ENCODE assay signal across 13 cellular contexts in the genomic region with DNA sequence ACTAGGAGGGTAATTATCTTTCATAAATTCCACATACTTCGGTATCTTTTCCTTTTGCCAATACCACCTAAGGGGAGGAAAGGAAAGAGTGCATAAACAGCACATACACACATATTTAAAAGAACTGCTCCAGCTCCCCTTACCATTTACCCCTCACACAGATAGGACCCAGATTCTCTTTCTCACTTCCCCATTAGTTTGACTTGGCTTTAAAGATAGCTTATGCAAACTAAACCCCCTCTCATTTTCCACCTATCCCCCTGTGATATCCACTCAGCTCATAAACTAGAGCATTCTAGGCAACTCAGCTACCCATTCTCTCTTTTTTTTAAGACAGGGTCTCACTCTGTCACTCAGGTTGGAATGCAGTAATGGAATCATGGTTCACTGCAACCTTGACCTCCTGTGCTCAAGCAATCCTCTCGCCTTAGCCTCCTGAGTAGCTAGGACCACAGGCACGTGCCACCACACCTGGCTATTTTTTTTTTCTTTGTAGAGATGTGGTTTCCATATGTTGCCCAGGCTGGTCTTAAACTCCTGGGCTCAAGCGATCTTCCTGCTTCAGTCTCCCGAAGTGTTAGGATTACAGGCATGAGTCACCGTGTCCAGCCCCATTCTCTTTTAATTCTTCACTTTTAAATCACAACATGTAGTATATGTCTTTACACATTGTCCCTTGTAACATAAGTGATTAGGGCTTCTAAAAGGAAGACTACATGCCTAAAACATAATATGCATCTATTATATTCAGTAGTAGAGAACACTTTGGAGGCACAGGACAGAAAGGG. TPM values are rescaled to one million over a fixed set of nuclear protein-coding genes. Genes with fewer than 3 reads are reported as not detected.
DNase-seq lines count a peak whose midpoint lies in the region; ATAC-seq and TF ChIP-seq lines count a peak whose summit lies in the region.
"Had no signal": no experiment of that assay in that cellular context is flagged by ENCODE, and none has a peak within 500 bp of the region (broad histone marks: within the 10 kb centered on the region; RNA-seq: fewer than 3 reads in every experiment).

No MANE protein-coding gene starts in this region.

- peaks cover 17% of the 10 kb centered on the region for H3K4me1 Mint-ChIP-seq in progenitor cell of endocrine pancreas (ENCODE audit: low read depth)

- H3K4me3 ChIP-seq in HFF-Myc (replicated peaks; ENCODE audit: low read depth, low read length) = no peak overlapping the region

- no peaks in the 10 kb centered on the region for H3K9me3 Mint-ChIP-seq in progenitor cell of endocrine pancreas (ENCODE audit: low read depth)
- H3K9me3 Mint-ChIP-seq: CD8-positive, alpha-beta T cell had no signal

- H3K4me3 Mint-ChIP-seq in progenitor cell of endocrine pancreas (ENCODE audit: low read depth) = no peak overlapping the region
- H3K4me3 Mint-ChIP-seq: CD8-positive, alpha-beta T cell had no signal

- peak; percentile 27 for ATAC-seq in GM19035 (IDR thresholded peaks at IDR 0.05; ENCODE audit: unreplicated experiment)
- peak; percentile 41 for ATAC-seq in HG03565 (IDR thresholded peaks at IDR 0.05; ENCODE audit: unreplicated experiment)
- ATAC-seq: CD8-positive, alpha-beta T cell; HCT116; HepG2 had no signal

- peak; percentile 14 for DNase-seq in HFF-Myc (ENCODE audit: extremely low read depth, low read depth)
- no peak for DNase-seq in progenitor cell of endocrine pancreas (ENCODE audit: low spot score, unreplicated experiment)
- DNase-seq in activated gamma-delta T cell (lab: John Stamatoyannopoulos, UW) = no peak
- no peak for DNase-seq in HPDE6-E6E7 (ENCODE audit: extremely low spot score)
- DNase-seq in islet precursor cell = no peak
- DNase-seq: activated CD4-positive, alpha-beta T cell treated with anti-CD3 and anti-CD28 coated beads for 4 hours; activated effector memory CD4-positive, alpha-beta T cell treated with Interleukin-2 at 50 U/mL for 16 hours; CD8-positive, alpha-beta T cell; NCI-H187 had no signal

- H3K27me3 Mint-ChIP-seq in progenitor cell of endocrine pancreas = no peaks in the 10 kb centered on the region

- peaks cover 23% of the 10 kb centered on the region for H3K36me3 Mint-ChIP-seq in progenitor cell of endocrine pancreas (ENCODE audit: insufficient read depth)

- peak overlapping the region; percentile 15 for H3K27ac Mint-ChIP-seq in progenitor cell of endocrine pancreas
- H3K27ac Mint-ChIP-seq: CD8-positive, alpha-beta T cell had no signal

- TF ChIP-seq CTCF in HFF-Myc (IDR thresholded peaks at IDR 0.05; ENCODE audit: low read depth, low read length, missing control alignments) (no peak), progenitor cell of endocrine pancreas (IDR thresholded peaks at IDR 0.05; ENCODE audit: unreplicated experiment) (no peak)

RNA-seq across cellular contexts. Expression of a gene that starts 4.0 kb away (rescaled TPM):
- 67.3 and 67.5 TPM in 2 replicates for total RNA-seq in progenitor cell of endocrine pancreas

RNA-seq across cellular contexts. Expression of a gene that starts 56.9 kb away (rescaled TPM):
- total RNA-seq in progenitor cell of endocrine pancreas = 15.1 and 18.3 TPM in 2 replicates

RNA-seq across cellular contexts. Expression of a gene that starts 57.1 kb away (rescaled TPM):
- 10.7 and 11.4 TPM in 2 replicates for total RNA-seq in progenitor cell of endocrine pancreas
